8 cellular contexts compared by ENCODE assay signal in genomic region chr3:58640700-58641372, GRCh38. TPM values are rescaled to one million over a fixed set of nuclear protein-coding genes. Genes with fewer than 3 reads are reported as not detected.
DNase-seq lines count a peak whose midpoint lies in the region; ATAC-seq and TF ChIP-seq lines count a peak whose summit lies in the region.

No MANE protein-coding gene starts in this region.

- H2AFZ ChIP-seq in parathyroid adenoma: no peak overlapping the region

- no peaks in the 10 kb centered on the region for H3K27me3 ChIP-seq in parathyroid adenoma (ENCODE audit: control insufficient read depth, insufficient read depth, low read length)

- H3K4me3 ChIP-seq in parathyroid adenoma (ENCODE audit: low read depth, low read length): no peak overlapping the region

- no peak overlapping the region for H3K4me2 ChIP-seq in parathyroid adenoma (ENCODE audit: low read length)

- no peaks in the 10 kb centered on the region for H3K4me1 ChIP-seq in parathyroid adenoma

- DNase-seq in D341Med (ENCODE audit: low spot score) (peak; percentile 92), HT1080 (ENCODE audit: low read depth) (peak; percentile 66), RPMI8226 (peak; percentile 72), glomerular visceral epithelial cell (ENCODE audit: extremely low spot score) (peak; percentile 80)
- peak; percentile 5 for DNase-seq in activated gamma-delta T cell treated with anti-CD3 and anti-CD28 coated beads, Interleukin-2, amount 50 U/mL, for 16 hours (ENCODE audit: low read depth)

- no peaks in the 10 kb centered on the region for H3K36me3 ChIP-seq in parathyroid adenoma (ENCODE audit: control insufficient read depth, insufficient read depth, low read length)

- TF ChIP-seq CTCF in parathyroid adenoma (IDR thresholded peaks at IDR 0.05): peak; percentile 91

- no peaks in the 10 kb centered on the region for H3K9me3 ChIP-seq in parathyroid adenoma (ENCODE audit: control insufficient read depth, low read length)

- no peak overlapping the region for H3K27ac ChIP-seq in parathyroid adenoma

- no peaks in the 10 kb centered on the region for H3K79me2 ChIP-seq in parathyroid adenoma

- H3K9ac ChIP-seq in parathyroid adenoma: no peak overlapping the region

- ATAC-seq in GM19468 (IDR thresholded peaks at IDR 0.05; ENCODE audit: extremely low read depth, unreplicated experiment): peak; percentile 68
- ATAC-seq in HG03045 (IDR thresholded peaks at IDR 0.05; ENCODE audit: unreplicated experiment): no peak

RNA-seq across cellular contexts. Expression of gene FAM3D, which starts 25.7 kb away (rescaled TPM):
- not detected in 2 replicates for total RNA-seq in HT1080 (2014; rRNA removed; shearing (Covaris generic))
- polyA plus RNA-seq in HT1080 (2015; cell fraction: cytosol; rRNA removed): not detected in 2 replicates
- not detected in 2 replicates for polyA plus RNA-seq in HT1080 (2015; cell fraction: nucleus; rRNA removed)

Comparison
In these comparisons a context has a peak if more than half of its experiments do, and no peak if none do; other contexts are left out.
1. DNase-seq: peak in every context shown above with its lines; median percentile 92 in D341Med; 80 in glomerular visceral epithelial cell; 72 in RPMI8226; 66 in HT1080; 5 in activated gamma-delta T cell treated with anti-CD3 and anti-CD28 coated beads, Interleukin-2, amount 50 U/mL, for 16 hours.